Comparison of ENCODE assay signal across 1 cellular context in the genomic region with DNA sequence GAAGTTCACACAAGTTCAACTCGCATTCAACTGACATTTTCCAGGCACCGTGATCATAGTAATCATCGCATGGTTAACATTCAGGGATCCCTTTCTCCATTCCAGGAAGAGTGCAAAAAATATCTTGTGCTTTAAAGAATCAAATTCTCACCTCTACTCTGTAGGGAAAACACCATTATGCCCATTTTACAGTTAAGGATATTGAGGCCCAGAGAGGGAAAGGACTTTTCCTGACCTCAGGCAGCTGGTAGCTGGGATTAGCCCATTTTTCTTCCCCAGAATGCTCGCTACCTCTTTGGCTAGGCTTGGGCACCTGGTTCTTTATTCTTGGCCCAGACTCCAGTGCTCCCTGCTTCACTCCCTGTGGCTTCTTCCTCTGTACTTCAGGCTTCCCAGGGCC.
TF ChIP-seq lines count a peak whose summit lies in the region.

No MANE protein-coding gene starts in this region.

TF ChIP-seq in HepG2, 621 proteins besides CTCF, POLR2A, EP300 and RAD21:
- TF ChIP-seq RAD51 (IDR thresholded peaks at IDR 0.05; ENCODE audit: borderline replicate concordance) (no peak), GABPA (IDR thresholded peaks at IDR 0.05; ENCODE audit: low read depth, low read length) (no peak), GABPA (CRISPR knock-in tag; IDR thresholded peaks at IDR 0.05; ENCODE audit: low read depth) (no peak), NKX3-1 (CRISPR knock-in tag; IDR thresholded peaks at IDR 0.05) (no peak), ZNF629 (CRISPR knock-in tag; conservative IDR thresholded peaks at IDR 0.05) (peak; percentile 75), STAT5B (CRISPR knock-in tag; IDR thresholded peaks at IDR 0.05) (no peak)
